ENCODE assay signal across 8 cellular contexts in the genomic region with DNA sequence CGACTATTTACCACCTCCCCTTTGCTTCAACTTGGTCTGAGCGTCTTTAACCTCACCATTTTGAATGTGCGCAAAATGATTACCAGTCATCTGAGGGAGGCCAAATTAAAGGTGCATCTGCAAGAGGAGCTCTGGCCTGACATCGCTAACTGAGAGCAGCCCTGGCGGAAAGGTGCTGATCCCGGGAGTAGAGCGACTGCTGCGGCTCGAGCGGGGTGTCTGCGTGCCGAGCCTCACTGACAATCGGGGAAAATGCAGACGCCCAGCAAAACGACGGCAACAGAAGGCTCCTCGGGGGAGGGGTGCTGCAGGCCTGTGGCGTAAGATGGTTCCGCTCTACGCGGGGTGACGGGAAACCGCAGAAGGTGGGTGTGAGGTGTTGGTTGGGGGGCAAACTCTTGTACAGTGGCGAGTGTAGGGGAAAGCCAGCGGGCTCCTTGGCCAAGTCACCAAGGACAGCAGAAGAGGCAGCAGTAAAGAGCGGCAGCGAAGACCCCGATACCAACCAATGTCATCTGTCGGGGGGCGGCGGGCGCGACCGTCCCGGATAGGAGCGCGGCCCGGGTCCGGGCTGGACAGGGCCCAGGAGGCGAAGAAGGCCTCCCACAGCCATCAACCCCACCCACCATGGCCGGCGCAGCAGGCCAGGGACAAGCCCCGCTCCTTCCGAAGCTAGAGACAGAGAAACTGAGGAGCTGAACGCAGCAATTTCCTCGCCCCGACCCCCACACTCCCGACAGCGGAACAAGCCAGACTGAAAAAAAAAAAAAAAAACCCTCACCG. TPM values are rescaled to one million over a fixed set of nuclear protein-coding genes. Genes with fewer than 3 reads are reported as not detected.
A peak's percentile ranks its signal among the peaks of the same experiment; 100 is the strongest.
DNase-seq lines count a peak whose midpoint lies in the region; TF ChIP-seq lines count a peak whose summit lies in the region.

No MANE protein-coding gene starts in this region.

- intact Hi-C loops in left ventricle myocardium inferior (cut with micrococcal nuclease) (no loop called here), uterus (cut with DNase I; ENCODE audit: low total_unique reads) (no loop called here)

- H3K4me3 ChIP-seq in HAP-1 (peak overlapping the region; percentile 76), left ventricle myocardium inferior (peak overlapping the region; percentile 82), uterus (peak overlapping the region; percentile 94)

- TF ChIP-seq CTCF in left ventricle myocardium inferior (IDR thresholded peaks at IDR 0.05; ENCODE audit: borderline replicate concordance), result no peak
- TF ChIP-seq CTCF in uterus (IDR thresholded peaks at IDR 0.05), result no peak

- 0 to 1% (median 0%) methylated on average over 44 to 50 of the region's 50 CpGs for WGBS in adipose tissue, 3 donors

- in situ Hi-C loops in HAP-1 (cut with MboI; ENCODE audit: low sequenced_read_pairs), result no loop called here

- H3K9me3 ChIP-seq in HAP-1 (no peaks in the 10 kb centered on the region; the same call in 1 of the 2 replicates), left ventricle myocardium inferior (replicated peaks) (peaks cover 7% of the 10 kb centered on the region), uterus (no peaks in the 10 kb centered on the region)

- H3K4me1 ChIP-seq in HAP-1 (peaks cover 42% of the 10 kb centered on the region), left ventricle myocardium inferior (peaks cover 81% of the 10 kb centered on the region), uterus (peaks cover 0 to 17% of the 10 kb centered on the region in 2 donors)

- H3K36me3 ChIP-seq in HAP-1 (replicated peaks) (no peaks in the 10 kb centered on the region), left ventricle myocardium inferior (peaks cover 5% of the 10 kb centered on the region), uterus (no peaks in the 10 kb centered on the region)

- no peak for TF ChIP-seq POLR2A in uterus (IDR thresholded peaks at IDR 0.05)

- H3K27me3 ChIP-seq in HAP-1 (ENCODE audit: low read depth), result no peaks in the 10 kb centered on the region
- H3K27me3 ChIP-seq in left ventricle myocardium inferior (ENCODE audit: low read depth), result no peaks in the 10 kb centered on the region
- no peaks in the 10 kb centered on the region for H3K27me3 ChIP-seq in uterus

- H3K27ac ChIP-seq in adipose tissue (ENCODE audit: low read depth, low read length), result peak overlapping the region; percentile 99
- H3K27ac ChIP-seq in left ventricle myocardium inferior (replicated peaks), result peak overlapping the region; percentile 98
- peak overlapping the region; percentile 99 for H3K27ac ChIP-seq in uterus

- DNase-seq in GM04504 (ENCODE audit: low read depth) (peak; percentile 42), HAP-1 (ENCODE audit: low spot score in 2 of 2) (peak; percentile 40 to 72), M059J (ENCODE audit: low read depth) (peak; percentile 77), SW480 (ENCODE audit: low spot score) (peak; percentile 88), left ventricle myocardium inferior (peak; percentile 65), pulmonary artery endothelial cell (ENCODE audit: low read depth, low spot score) (peak; percentile 32), uterus (peak; percentile 66 to 69)

RNA-seq across cellular contexts. Expression of a gene that starts 0.5 kb away (rescaled TPM):
- 42.0 and 58.9 TPM in 2 replicates for total RNA-seq in M059J (2014; rRNA removed; shearing (Covaris generic))
- 10 to 100 TPM; 23.1 to 58.4 (median 36.5) TPM for polyA plus RNA-seq in adipose tissue
- total RNA-seq in left ventricle myocardium inferior (77.5 TPM), pulmonary artery endothelial cell (61.7 and 74.8 TPM in 2 replicates), uterus (100 to 1,000 TPM in 3 of 4 donors, 10 to 100 TPM in 1; 74.3 to 229 (median 135) TPM)

Comparison
In these comparisons a context has a peak if more than half of its experiments do, and no peak if none do; other contexts are left out.
1. Peak in every context shown above with its lines: DNase-seq, H3K4me3 ChIP-seq and H3K27ac ChIP-seq.
2. DNase-seq: peak in every context shown above with its lines; median percentile 88 in SW480; 77 in M059J; 68 in uterus; 65 in left ventricle myocardium inferior; 56 in HAP-1; 42 in GM04504; 32 in pulmonary artery endothelial cell.